In genomic region chr15:75363786-75364185, GRCh38 we compare ENCODE assay signal across 20 cellular contexts. TPM values are rescaled to one million over a fixed set of nuclear protein-coding genes. Genes with fewer than 3 reads are reported as not detected.
DNase-seq lines count a peak whose midpoint lies in the region; ATAC-seq, FAIRE-seq and TF ChIP-seq lines count a peak whose summit lies in the region.
"Had no signal": no experiment of that assay in that cellular context is flagged by ENCODE, and none has a peak within 500 bp of the region (broad histone marks: within the 10 kb centered on the region; RNA-seq: fewer than 3 reads in every experiment).

No MANE protein-coding gene starts in this region.

- H2BK5ac ChIP-seq in H1 (ENCODE audit: low read depth, low read length): no peak overlapping the region

- H2BK20ac ChIP-seq in H1 (ENCODE audit: low read length): no peak overlapping the region

- no peak for ATAC-seq in K562
- no peak for ATAC-seq in HG02642 (IDR thresholded peaks at IDR 0.05; ENCODE audit: poor library complexity, unreplicated experiment)

- H3K27me3 ChIP-seq in K562 (ENCODE audit: control insufficient read depth in 2 of 2, insufficient read depth in 2 of 2, low read length in 2 of 2) (no peaks in the 10 kb centered on the region), H1 (replicated peaks in 1 of 4; ENCODE audit: control insufficient read depth in 3 of 4, extremely low read depth in 1 of 4, insufficient read depth in 3 of 4, low read length in 3 of 4) (no peaks in the 10 kb centered on the region), osteoblast (ENCODE audit: insufficient read depth, low read length) (no peaks in the 10 kb centered on the region), SJCRH30 (no peaks in the 10 kb centered on the region)

- H2BK120ac ChIP-seq in H1 (replicated peaks; ENCODE audit: low read depth, low read length): no peak overlapping the region

- peaks cover 2% of the 10 kb centered on the region for H3K23me2 ChIP-seq in H1 (ENCODE audit: low read depth, low read length)

- 88% methylated on average over 8 of the region's 9 CpGs for WGBS in K562 (ENCODE audit: insufficient coverage, low coverage, missing lambda C conversion rate)
- 91% methylated on average over 9 of the region's 9 CpGs; no CpG with 5 or more reads in 1 of the 2 experiments for WGBS in H1 (ENCODE audit: extremely low coverage in 1 of 2, insufficient coverage in 1 of 2, insufficient read length in 1 of 2, insufficient replicate concordance in 2 of 2, low coverage in 1 of 2, low lambda C conversion rate in 2 of 2, missing lambda C conversion rate in 1 of 2), 2 experiments

- H2AFZ ChIP-seq in K562 (ENCODE audit: low read depth, low read length): no peak overlapping the region
- H2AFZ ChIP-seq in H1 (ENCODE audit: low read length): no peak overlapping the region
- H2AFZ ChIP-seq in osteoblast (ENCODE audit: low read length): no peak overlapping the region
- H2AFZ ChIP-seq: GM23248 had no signal

- H4K8ac ChIP-seq in H1 (ENCODE audit: extremely low read depth, insufficient read depth, low read length): peak overlapping the region; percentile 35; the same call in 1 of the 2 replicates

- no peak for TF ChIP-seq CTCF in K562 (IDR thresholded peaks at IDR 0.05 in 2 of 3, conservative IDR thresholded peaks at IDR 0.05 in 1 of 3; ENCODE audit: insufficient read depth in 2 of 3, low read depth in 1 of 3, low read length in 3 of 3)
- TF ChIP-seq CTCF in H1 (IDR thresholded peaks at IDR 0.05; ENCODE audit: control extremely low read depth in 1 of 3, insufficient read depth in 1 of 3, low read depth in 1 of 3, low read length in 3 of 3): no peak
- no peak for TF ChIP-seq CTCF in osteoblast (IDR thresholded peaks at IDR 0.05; ENCODE audit: extremely low read depth, low read depth, low read length)

- no peak overlapping the region for H3K18ac ChIP-seq in H1 (ENCODE audit: extremely low read depth, low read length)

- H3K9me1 ChIP-seq in K562 (ENCODE audit: control insufficient read depth, insufficient read depth, low read length): peaks cover 3% of the 10 kb centered on the region

- H3K14ac ChIP-seq in H1 (ENCODE audit: insufficient read length): no peak overlapping the region

- H3K9me3 ChIP-seq in K562 (replicated peaks; ENCODE audit: control insufficient read depth, insufficient read depth, low read depth, low read length) (no peaks in the 10 kb centered on the region), H1 (ENCODE audit: insufficient read depth in 2 of 2, low read depth in 1 of 2, low read length in 1 of 2) (no peaks in the 10 kb centered on the region), osteoblast (ENCODE audit: low read depth, low read length) (no peaks in the 10 kb centered on the region), SJCRH30 (replicated peaks) (no peaks in the 10 kb centered on the region)
- H3K9me3 ChIP-seq: HAP-1 had no signal

- H3K27ac ChIP-seq in K562 (ENCODE audit: extremely low read depth, low read depth, low read length): no peak overlapping the region
- no peak overlapping the region for H3K27ac ChIP-seq in H1 (ENCODE audit: low read depth, low read length)
- no peak overlapping the region for H3K27ac ChIP-seq in osteoblast (ENCODE audit: low read depth, low read length)
- no peak overlapping the region for H3K27ac ChIP-seq in SJCRH30
- H3K27ac ChIP-seq: GM23248 had no signal

- H3K4me1 ChIP-seq in K562 (replicated peaks in 1 of 2; ENCODE audit: control insufficient read depth in 2 of 2, insufficient read depth in 2 of 2, low read length in 2 of 2) (peaks cover 7 to 25% of the 10 kb centered on the region in 2 experiments; a peak in 4 of 5 replicates), H1 (replicated peaks in 1 of 4; ENCODE audit: control insufficient read depth in 3 of 4, insufficient read depth in 4 of 4, low read length in 3 of 4) (peaks cover 0 to 4% (median 1%) of the 10 kb centered on the region in 4 experiments; a peak in 4 of 7 replicates), osteoblast (ENCODE audit: insufficient read depth, low read length) (peaks cover 9% of the 10 kb centered on the region), SJCRH30 (no peaks in the 10 kb centered on the region)

- CTCF ChIA-PET in K562 (lab: Yijun Ruan, JAX; ENCODE audit: low intra/inter-chr PET ratio) (no interaction called here), H1 (lab: Charles Lee; ENCODE audit: partially characterized antibody) (interaction anchor here (1.2 to 1.8 kb wide), 2 partner anchors 10 to 35 kb away, joined by 3 to 11 read pairs; no protein-coding TSS in a partner anchor)

- intact Hi-C loops in K562 (cut with micrococcal nuclease): no loop called here

- DNase-seq in GM12892 (ENCODE audit: insufficient read length) (no peak), K562 (ENCODE audit: extremely low read depth in 1 of 4, low spot score in 3 of 4) (no peak), H1 (ENCODE audit: low read depth in 1 of 2, low spot score in 2 of 2) (no peak), osteoblast (ENCODE audit: insufficient read length, low spot score, missing footprints) (peak; percentile 53), NCI-H1436 treated with DMSO at 0.1 percent for 48 hours (lab: John Stamatoyannopoulos, UW) (no peak), SJCRH30 (no peak), H54 (ENCODE audit: insufficient read length, low spot score) (no peak)
- DNase-seq: C1 segment of cervical spinal cord; Calu3; CD4-positive, alpha-beta memory T cell; COR-L47; DMS53; DMS79 treated with DMSO at 0.1 percent for 48 hours; GF-D8; GM23248; HFFc6 had no signal

- TF ChIP-seq RAD21 in K562 (CRISPR knock-in tag; conservative IDR thresholded peaks at IDR 0.05 in 1 of 2, IDR thresholded peaks at IDR 0.05 in 1 of 2) (no peak), H1 (IDR thresholded peaks at IDR 0.05 in 1 of 2, conservative IDR thresholded peaks at IDR 0.05 in 1 of 2; ENCODE audit: low read depth in 2 of 2, low read length in 2 of 2) (no peak)

- no TSS peak for BruUV-seq in K562 (replicated peaks; lab: Mats Ljungman, UMichigan)

- H3K9ac ChIP-seq in K562 (ENCODE audit: insufficient read depth in 1 of 2, low read depth in 2 of 2, low read length in 2 of 2) (peak overlapping the region in 1 of 2 experiments; percentile 28; a peak in 1 of 4 replicates), H1 (replicated peaks in 1 of 4; ENCODE audit: extremely low read depth in 1 of 4, low read depth in 3 of 4, low read length in 3 of 4) (no peak overlapping the region)
- H3K9ac ChIP-seq: GM23248 had no signal

- TF ChIP-seq POLR2A in GM12892 (IDR thresholded peaks at IDR 0.05; ENCODE audit: low read depth, low read length) (peak; percentile 21; the same call in 1 of the 2 replicates), K562 (conservative IDR thresholded peaks at IDR 0.05) (no peak; the same call in 1 of the 2 replicates), H1 (IDR thresholded peaks at IDR 0.05; ENCODE audit: control extremely low read depth in 1 of 2, low read depth in 2 of 2, low read length in 2 of 2) (no peak), H54 (IDR thresholded peaks at IDR 0.05; ENCODE audit: low read depth, low read length) (no peak)

- FAIRE-seq in GM12892 (lab: Jason Lieb, UNC): no peak
- no peak for FAIRE-seq in K562 (lab: Jason Lieb, UNC)
- no peak for FAIRE-seq in H1 (lab: Jason Lieb, UNC)
- FAIRE-seq in H54 (lab: Jason Lieb, UNC): no peak
- FAIRE-seq: GM12891 had no signal

- peaks cover 87% of the 10 kb centered on the region; the same call in 2 of the 3 replicates for H3K36me3 ChIP-seq in K562 (ENCODE audit: control insufficient read depth, insufficient read depth, low read length)
- H3K36me3 ChIP-seq in H1 (ENCODE audit: control insufficient read depth in 2 of 4, insufficient read depth in 4 of 4, low read length in 3 of 4): peaks cover 0 to 10% (median 5%) of the 10 kb centered on the region in 4 experiments; a peak in 5 of 8 replicates
- peaks cover 61% of the 10 kb centered on the region for H3K36me3 ChIP-seq in osteoblast (ENCODE audit: insufficient read depth, low read length)
- peaks cover 3% of the 10 kb centered on the region; the same call in 1 of the 2 replicates for H3K36me3 ChIP-seq in SJCRH30

- H4K20me1 ChIP-seq in K562 (replicated peaks; ENCODE audit: control insufficient read depth, insufficient read depth, low read length): peaks cover 7% of the 10 kb centered on the region
- peaks cover 0 to 5% of the 10 kb centered on the region in 2 experiments for H4K20me1 ChIP-seq in H1 (replicated peaks in 1 of 2; ENCODE audit: control insufficient read depth in 1 of 2, insufficient read depth in 2 of 2, low read length in 2 of 2)
- peaks cover 12% of the 10 kb centered on the region for H4K20me1 ChIP-seq in osteoblast (ENCODE audit: insufficient read depth, low read length)

- H3K4me2 ChIP-seq in K562 (ENCODE audit: insufficient read depth, low read length) (no peak overlapping the region), H1 (ENCODE audit: insufficient read depth in 1 of 2, low read depth in 2 of 2, low read length in 2 of 2) (no peak overlapping the region), osteoblast (ENCODE audit: insufficient read depth, low read length) (no peak overlapping the region)

- in situ Hi-C loops in K562 (cut with MboI): no loop called here

- no peak overlapping the region for H3K4me3 ChIP-seq in K562
- H3K4me3 ChIP-seq in H1 (ENCODE audit: extremely low read depth in 1 of 4, insufficient read depth in 2 of 4, low read depth in 3 of 4, low read length in 4 of 4): no peak overlapping the region
- H3K4me3 ChIP-seq in osteoblast (ENCODE audit: insufficient read depth, low read length): no peak overlapping the region
- H3K4me3 ChIP-seq in SJCRH30: no peak overlapping the region
- H3K4me3 ChIP-seq: GM23248, HAP-1 had no signal

- no peak overlapping the region for H2AK5ac ChIP-seq in H1 (ENCODE audit: low read depth, low read length)

- H2BK12ac ChIP-seq in H1 (ENCODE audit: low read depth, low read length): no peak overlapping the region

- H4K91ac ChIP-seq in H1 (replicated peaks; ENCODE audit: insufficient read length, low read length): no peak overlapping the region

- H3K79me2 ChIP-seq in K562 (ENCODE audit: control insufficient read depth, insufficient read depth, low read length) (peaks cover 10% of the 10 kb centered on the region; the same call in 2 of the 3 replicates), H1 (ENCODE audit: control insufficient read depth in 1 of 2, insufficient read depth in 2 of 2, low read length in 2 of 2) (no peaks in the 10 kb centered on the region), osteoblast (ENCODE audit: insufficient read depth, low read length) (peaks cover 5% of the 10 kb centered on the region)

- H3K4ac ChIP-seq in H1 (replicated peaks; ENCODE audit: insufficient read length, low read depth, low read length): no peak overlapping the region

- no peak overlapping the region for H3K56ac ChIP-seq in H1 (replicated peaks; ENCODE audit: insufficient read length, low read depth, low read length)

- no peak for TF ChIP-seq EP300 in K562 (IDR thresholded peaks at IDR 0.05; ENCODE audit: low read length)
- TF ChIP-seq EP300 in H1 (IDR thresholded peaks at IDR 0.05; ENCODE audit: borderline replicate concordance in 1 of 2, low read depth in 2 of 2, low read length in 2 of 2): no peak

- H4K5ac ChIP-seq in H1 (ENCODE audit: insufficient read length, low read depth, low read length): no peak overlapping the region

- POLR2A ChIA-PET in K562 (lab: Yijun Ruan, JAX): interaction anchor here (0.6 to 1.4 kb wide), 4 partner anchors 9 to 262 kb away, joined by 3 to 4 read pairs (median 3); partner anchors contain the start of gene SNUPN
- POLR2A ChIA-PET in H1 (lab: Charles Lee; ENCODE audit: partially characterized antibody): interaction anchor here (0.6 to 6.5 kb wide), 5 partner anchors 8 to 360 kb away, joined by 3 to 69 read pairs (median 4); partner anchors contain the start of gene NEIL1

- H3K23ac ChIP-seq in H1 (ENCODE audit: insufficient read length): no peak overlapping the region

- H3K79me1 ChIP-seq in H1 (ENCODE audit: low read depth, low read length): no peaks in the 10 kb centered on the region

- H2BK15ac ChIP-seq in H1 (ENCODE audit: low read length): no peak overlapping the region

RNA-seq across cellular contexts. Expression of gene MAN2C1, which starts 4.6 kb away (rescaled TPM):
- polyA plus RNA-seq in GM12892 (2012; ENCODE audit: missing spikeins): 123 TPM
- 633 and 1,544 TPM in 2 replicates for total RNA-seq in K562 (2011; cell fraction: chromatin; rRNA removed; ENCODE audit: low replicate concordance)
- total RNA-seq in K562 (2011; cell fraction: nucleolus; rRNA removed): 797 and 878 TPM in 2 replicates
- total RNA-seq in K562 (2011; cell fraction: nucleoplasm; rRNA removed): 564 and 599 TPM in 2 replicates
- 57.9 and 67.5 TPM in 2 replicates for total RNA-seq in K562 (2014; rRNA removed)
- 27.9 and 31.6 TPM in 2 replicates for total RNA-seq in K562 (2014; rRNA removed; fragmentation: Illumina TruSeq; extraction: Trizol)
- total RNA-seq in K562 (2015; rRNA removed; fragmentation: Illumina TruSeq; extraction: Trizol): 40.2 and 42.5 TPM in 2 replicates
- 113 and 120 TPM in 2 replicates for total RNA-seq in K562 (2021)
- 39.9 and 91.5 TPM in 2 replicates for polyA plus RNA-seq in K562 (2011; rRNA removed)
- polyA plus RNA-seq in K562 (2011; cell fraction: cytosol; rRNA removed): 30.2 and 49.4 TPM in 2 replicates
- 857 and 879 TPM in 2 replicates for polyA plus RNA-seq in K562 (2011; cell fraction: nucleus; rRNA removed)
- 81.4 and 162 TPM in 2 replicates for polyA plus RNA-seq in K562 (2012)
- polyA plus RNA-seq in K562 (2014; fragmentation: Illumina TruSeq; extraction: Trizol): 38.4 and 56.1 TPM in 2 replicates
- polyA plus RNA-seq in K562 (2014; fragmentation: Nextera tagmentation; extraction: Ambion mirVana): 1 to 10 TPM; 2.0 TPM
- 101 and 141 TPM in 2 replicates for polyA plus RNA-seq in K562 (2014; rRNA removed)
- polyA minus RNA-seq in K562 (2011; rRNA and poly(A)+ RNA removed): 29.4 and 33.9 TPM in 2 replicates
- 23.8 and 30.6 TPM in 2 replicates for polyA minus RNA-seq in K562 (2011; cell fraction: cytosol; rRNA and poly(A)+ RNA removed)
- polyA minus RNA-seq in K562 (2011; cell fraction: nucleus; rRNA and poly(A)+ RNA removed): 176 and 218 TPM in 2 replicates
- total RNA-seq in H1 (2021; fragmentation: NEBNext Ultra II Directional; extraction: Animal tissue kit (Norgen Biotek cat#: 25700)): 79.1 and 88.9 TPM in 2 replicates
- polyA plus RNA-seq in H1 (2011; rRNA removed): 56.3 and 92.9 TPM in 2 replicates
- polyA plus RNA-seq in H1 (2011; cell fraction: cytosol; rRNA removed): 79.0 TPM
- polyA plus RNA-seq in H1 (2011; cell fraction: nucleus; rRNA removed): 521 TPM
- 66.5 to 112 TPM (median 91.4 TPM) in 4 replicates for polyA plus RNA-seq in H1 (2012, experiment 1 of 2)
- 59.8 TPM for polyA plus RNA-seq in H1 (2012, experiment 2 of 2)
- 35.5 TPM for polyA plus RNA-seq in H1 (2013, experiment 1 of 2)
- 29.7 TPM for polyA plus RNA-seq in H1 (2013, experiment 2 of 2)
- 49.7 and 55.5 TPM in 2 replicates for polyA minus RNA-seq in H1 (2011; rRNA and poly(A)+ RNA removed)
- polyA minus RNA-seq in H1 (2011; cell fraction: cytosol; rRNA and poly(A)+ RNA removed): 53.7 TPM
- polyA minus RNA-seq in H1 (2011; cell fraction: nucleus; rRNA and poly(A)+ RNA removed): 195 TPM
- 123 and 142 TPM in 2 replicates for total RNA-seq in osteoblast
- 35.1 and 50.3 TPM in 2 replicates for total RNA-seq in SJCRH30 (2014; rRNA removed; shearing (Covaris generic))

RNA-seq across cellular contexts. Expression of gene NEIL1, which starts 16.9 kb away (rescaled TPM):
- 7.1 TPM for polyA plus RNA-seq in GM12892 (2012; ENCODE audit: missing spikeins)
- total RNA-seq in K562 (2011; cell fraction: chromatin; rRNA removed; ENCODE audit: low replicate concordance): 11.2 and 20.7 TPM in 2 replicates
- 8.3 and 11.8 TPM in 2 replicates for total RNA-seq in K562 (2011; cell fraction: nucleolus; rRNA removed)
- 11.4 and 13.4 TPM in 2 replicates for total RNA-seq in K562 (2011; cell fraction: nucleoplasm; rRNA removed)
- 2.5 and 3.2 TPM in 2 replicates for total RNA-seq in K562 (2014; rRNA removed)
- 0.80 and 1.4 TPM in 2 replicates for total RNA-seq in K562 (2014; rRNA removed; fragmentation: Illumina TruSeq; extraction: Trizol)
- total RNA-seq in K562 (2015; rRNA removed; fragmentation: Illumina TruSeq; extraction: Trizol): 1.6 and 2.4 TPM in 2 replicates
- total RNA-seq in K562 (2021): 3.7 and 4.9 TPM in 2 replicates
- 4.3 and 6.1 TPM in 2 replicates for polyA plus RNA-seq in K562 (2011; rRNA removed)
- polyA plus RNA-seq in K562 (2011; cell fraction: cytosol; rRNA removed): 3.5 and 5.2 TPM in 2 replicates
- 46.3 and 51.2 TPM in 2 replicates for polyA plus RNA-seq in K562 (2011; cell fraction: nucleus; rRNA removed)
- polyA plus RNA-seq in K562 (2012): 5.2 and 14.4 TPM in 2 replicates
- polyA plus RNA-seq in K562 (2014; fragmentation: Illumina TruSeq; extraction: Trizol): 1.7 and 3.1 TPM in 2 replicates
- polyA plus RNA-seq in K562 (2014; fragmentation: Nextera tagmentation; extraction: Ambion mirVana): under 1 TPM; 0.14 to 0.28 TPM
- polyA plus RNA-seq in K562 (2014; rRNA removed): 4.0 and 7.1 TPM in 2 replicates
- polyA minus RNA-seq in K562 (2011; rRNA and poly(A)+ RNA removed): 0.32 and 1.8 TPM in 2 replicates
- polyA minus RNA-seq in K562 (2011; cell fraction: cytosol; rRNA and poly(A)+ RNA removed): 1.5 TPM in 1 of 2 replicates, not detected in the other
- polyA minus RNA-seq in K562 (2011; cell fraction: nucleus; rRNA and poly(A)+ RNA removed): 7.0 and 9.9 TPM in 2 replicates
- 10.9 and 12.2 TPM in 2 replicates for total RNA-seq in H1 (2021; fragmentation: NEBNext Ultra II Directional; extraction: Animal tissue kit (Norgen Biotek cat#: 25700))
- polyA plus RNA-seq in H1 (2011; rRNA removed): 10.4 and 19.5 TPM in 2 replicates
- polyA plus RNA-seq in H1 (2011; cell fraction: cytosol; rRNA removed): 12.4 TPM
- 49.5 TPM for polyA plus RNA-seq in H1 (2011; cell fraction: nucleus; rRNA removed)
- 14.7 to 18.1 TPM (median 15.4 TPM) in 4 replicates for polyA plus RNA-seq in H1 (2012, experiment 1 of 2)
- 10.2 TPM for polyA plus RNA-seq in H1 (2012, experiment 2 of 2)
- polyA plus RNA-seq in H1 (2013, experiment 1 of 2): 11.4 TPM
- 8.7 TPM for polyA plus RNA-seq in H1 (2013, experiment 2 of 2)
- 3.5 and 4.2 TPM in 2 replicates for polyA minus RNA-seq in H1 (2011; rRNA and poly(A)+ RNA removed)
- polyA minus RNA-seq in H1 (2011; cell fraction: cytosol; rRNA and poly(A)+ RNA removed): 5.3 TPM
- polyA minus RNA-seq in H1 (2011; cell fraction: nucleus; rRNA and poly(A)+ RNA removed): 12.7 TPM
- 3.6 and 5.0 TPM in 2 replicates for total RNA-seq in osteoblast
- total RNA-seq in SJCRH30 (2014; rRNA removed; shearing (Covaris generic)): 1.5 and 2.0 TPM in 2 replicates
- total RNA-seq: Daoy had no signal

RNA-seq across cellular contexts. Expression of gene COMMD4, which starts 27.9 kb away (rescaled TPM):
- 54.4 TPM for polyA plus RNA-seq in GM12892 (2012; ENCODE audit: missing spikeins)
- total RNA-seq in K562 (2011; cell fraction: chromatin; rRNA removed; ENCODE audit: low replicate concordance): 37.7 and 74.6 TPM in 2 replicates
- total RNA-seq in K562 (2011; cell fraction: nucleolus; rRNA removed): 69.5 and 77.8 TPM in 2 replicates
- 44.1 and 45.0 TPM in 2 replicates for total RNA-seq in K562 (2011; cell fraction: nucleoplasm; rRNA removed)
- total RNA-seq in K562 (2014; rRNA removed) (137 and 140 TPM in 2 replicates), K562 (2014; rRNA removed; fragmentation: Illumina TruSeq; extraction: Trizol) (35.6 and 50.0 TPM in 2 replicates), K562 (2015; rRNA removed; fragmentation: Illumina TruSeq; extraction: Trizol) (63.2 and 63.9 TPM in 2 replicates), K562 (2021) (104 and 112 TPM in 2 replicates), osteoblast (67.2 and 68.4 TPM in 2 replicates)
- polyA plus RNA-seq in K562 (2011; rRNA removed) (77.1 and 77.6 TPM in 2 replicates), K562 (2014; fragmentation: Illumina TruSeq; extraction: Trizol) (43.9 and 64.1 TPM in 2 replicates), K562 (2014; fragmentation: Nextera tagmentation; extraction: Ambion mirVana) (10 to 100 TPM; 20.4 to 39.2 TPM), K562 (2014; rRNA removed) (124 and 138 TPM in 2 replicates), H1 (2011; rRNA removed) (236 and 265 TPM in 2 replicates)
- polyA plus RNA-seq in K562 (2011; cell fraction: cytosol; rRNA removed): 125 and 225 TPM in 2 replicates
- 190 and 266 TPM in 2 replicates for polyA plus RNA-seq in K562 (2011; cell fraction: nucleus; rRNA removed)
- polyA plus RNA-seq in K562 (2012): 85.8 and 110 TPM in 2 replicates
- polyA minus RNA-seq in K562 (2011; rRNA and poly(A)+ RNA removed): 19.7 and 25.0 TPM in 2 replicates
- polyA minus RNA-seq in K562 (2011; cell fraction: cytosol; rRNA and poly(A)+ RNA removed): 25.5 and 34.4 TPM in 2 replicates
- polyA minus RNA-seq in K562 (2011; cell fraction: nucleus; rRNA and poly(A)+ RNA removed): 14.5 and 15.6 TPM in 2 replicates
- total RNA-seq in H1 (2021; fragmentation: NEBNext Ultra II Directional; extraction: Animal tissue kit (Norgen Biotek cat#: 25700)): 131 and 132 TPM in 2 replicates
- polyA plus RNA-seq in H1 (2011; cell fraction: cytosol; rRNA removed): 273 TPM
- polyA plus RNA-seq in H1 (2011; cell fraction: nucleus; rRNA removed): 252 TPM
- 109 to 154 TPM (median 150 TPM) in 4 replicates for polyA plus RNA-seq in H1 (2012, experiment 1 of 2)
- 168 TPM for polyA plus RNA-seq in H1 (2012, experiment 2 of 2)
- 118 TPM for polyA plus RNA-seq in H1 (2013, experiment 1 of 2)
- polyA plus RNA-seq in H1 (2013, experiment 2 of 2): 115 TPM
- 51.0 and 53.9 TPM in 2 replicates for polyA minus RNA-seq in H1 (2011; rRNA and poly(A)+ RNA removed)
- 33.5 TPM for polyA minus RNA-seq in H1 (2011; cell fraction: cytosol; rRNA and poly(A)+ RNA removed)
- 38.7 TPM for polyA minus RNA-seq in H1 (2011; cell fraction: nucleus; rRNA and poly(A)+ RNA removed)
- 59.2 and 59.9 TPM in 2 replicates for total RNA-seq in SJCRH30 (2014; rRNA removed; shearing (Covaris generic))
